Comparison of ENCODE assay signal across 7 cellular contexts in the genomic region with DNA sequence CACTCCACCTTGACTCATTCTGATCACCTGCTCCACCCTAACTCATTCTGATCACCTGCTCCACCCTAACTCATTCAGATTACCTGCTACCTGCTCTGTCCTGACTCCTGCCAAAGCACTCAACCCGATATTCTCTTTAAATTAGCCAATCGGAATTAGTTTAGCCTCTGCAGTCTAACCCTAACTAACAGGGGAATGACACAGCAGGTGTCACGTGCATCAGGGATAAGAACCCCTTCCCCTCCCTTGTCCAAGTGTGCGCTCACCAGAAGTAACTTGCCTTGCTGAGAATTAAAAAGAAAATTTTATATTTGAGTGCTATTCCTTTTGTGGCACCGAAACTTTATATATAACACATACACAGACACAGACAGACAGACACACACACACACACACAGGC. TPM values are rescaled to one million over a fixed set of nuclear protein-coding genes. Genes with fewer than 3 reads are reported as not detected.
"Had no signal": no experiment of that assay in that cellular context is flagged by ENCODE, and none has a peak within 500 bp of the region (broad histone marks: within the 10 kb centered on the region; RNA-seq: fewer than 3 reads in every experiment).

No MANE protein-coding gene starts in this region.

RNA-seq across cellular contexts. Expression of a gene that starts 44.3 kb away (rescaled TPM):
- total RNA-seq: HT1080, NCI-H460, PC-9, Peyer's patch, Right ventricle myocardium inferior, SJCRH30 had no signal

RNA-seq across cellular contexts. Expression of a gene that starts 55.0 kb away (rescaled TPM):
- total RNA-seq: HT1080, NCI-H460, PC-9, Peyer's patch, Right ventricle myocardium inferior, RPMI7951, SJCRH30 had no signal
